ENCODE assay signal across 1 cellular context in the genomic region with DNA sequence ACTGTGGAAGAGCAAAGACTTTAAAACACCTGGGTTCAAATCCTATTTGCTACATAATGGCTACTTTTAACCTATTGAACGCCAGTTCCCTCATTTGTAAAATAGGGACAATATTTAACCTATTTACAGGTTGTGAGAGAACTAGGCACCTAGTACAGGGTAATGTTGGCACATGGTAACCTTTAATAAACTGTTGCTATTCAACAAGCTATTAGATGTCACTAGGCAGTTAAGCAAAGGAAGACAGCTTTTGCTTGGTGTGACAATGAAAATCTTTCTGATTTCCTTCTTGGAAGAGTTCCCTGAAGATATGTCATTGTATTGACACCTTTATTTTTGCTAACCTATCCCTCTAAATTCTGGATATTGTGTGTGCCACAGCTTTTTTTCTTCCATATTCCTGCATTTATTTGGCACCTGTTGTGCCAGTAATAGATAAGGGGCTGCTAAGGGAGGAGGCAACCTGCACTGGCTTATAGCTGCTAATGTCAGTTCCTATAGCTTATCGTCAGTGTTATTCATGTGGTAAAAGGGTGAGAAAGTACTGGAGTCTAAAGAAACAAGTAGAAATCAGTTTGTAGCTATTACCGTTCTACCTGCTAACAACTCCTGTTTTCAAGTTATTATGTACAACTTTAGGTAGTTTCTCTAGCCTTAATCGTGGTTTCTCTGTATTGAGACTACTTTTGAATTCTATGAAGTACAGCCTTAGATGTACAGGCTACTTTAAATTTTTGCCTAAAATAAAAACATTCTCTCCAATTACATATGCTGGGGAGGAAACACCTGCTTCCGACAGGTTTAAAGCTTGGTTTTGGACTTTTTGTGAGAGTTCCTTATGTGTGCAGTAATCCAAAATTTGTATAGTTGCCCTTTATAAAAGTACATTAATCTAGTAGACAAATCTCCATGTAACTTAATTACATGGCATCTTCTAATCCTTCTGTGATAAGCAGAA.
TF ChIP-seq lines count a peak whose summit lies in the region.

No MANE protein-coding gene starts in this region.

TF ChIP-seq in GM23338, 12 proteins besides CTCF, POLR2A, EP300 and RAD21 (continued from another document):
- TF ChIP-seq, protein P1, sequence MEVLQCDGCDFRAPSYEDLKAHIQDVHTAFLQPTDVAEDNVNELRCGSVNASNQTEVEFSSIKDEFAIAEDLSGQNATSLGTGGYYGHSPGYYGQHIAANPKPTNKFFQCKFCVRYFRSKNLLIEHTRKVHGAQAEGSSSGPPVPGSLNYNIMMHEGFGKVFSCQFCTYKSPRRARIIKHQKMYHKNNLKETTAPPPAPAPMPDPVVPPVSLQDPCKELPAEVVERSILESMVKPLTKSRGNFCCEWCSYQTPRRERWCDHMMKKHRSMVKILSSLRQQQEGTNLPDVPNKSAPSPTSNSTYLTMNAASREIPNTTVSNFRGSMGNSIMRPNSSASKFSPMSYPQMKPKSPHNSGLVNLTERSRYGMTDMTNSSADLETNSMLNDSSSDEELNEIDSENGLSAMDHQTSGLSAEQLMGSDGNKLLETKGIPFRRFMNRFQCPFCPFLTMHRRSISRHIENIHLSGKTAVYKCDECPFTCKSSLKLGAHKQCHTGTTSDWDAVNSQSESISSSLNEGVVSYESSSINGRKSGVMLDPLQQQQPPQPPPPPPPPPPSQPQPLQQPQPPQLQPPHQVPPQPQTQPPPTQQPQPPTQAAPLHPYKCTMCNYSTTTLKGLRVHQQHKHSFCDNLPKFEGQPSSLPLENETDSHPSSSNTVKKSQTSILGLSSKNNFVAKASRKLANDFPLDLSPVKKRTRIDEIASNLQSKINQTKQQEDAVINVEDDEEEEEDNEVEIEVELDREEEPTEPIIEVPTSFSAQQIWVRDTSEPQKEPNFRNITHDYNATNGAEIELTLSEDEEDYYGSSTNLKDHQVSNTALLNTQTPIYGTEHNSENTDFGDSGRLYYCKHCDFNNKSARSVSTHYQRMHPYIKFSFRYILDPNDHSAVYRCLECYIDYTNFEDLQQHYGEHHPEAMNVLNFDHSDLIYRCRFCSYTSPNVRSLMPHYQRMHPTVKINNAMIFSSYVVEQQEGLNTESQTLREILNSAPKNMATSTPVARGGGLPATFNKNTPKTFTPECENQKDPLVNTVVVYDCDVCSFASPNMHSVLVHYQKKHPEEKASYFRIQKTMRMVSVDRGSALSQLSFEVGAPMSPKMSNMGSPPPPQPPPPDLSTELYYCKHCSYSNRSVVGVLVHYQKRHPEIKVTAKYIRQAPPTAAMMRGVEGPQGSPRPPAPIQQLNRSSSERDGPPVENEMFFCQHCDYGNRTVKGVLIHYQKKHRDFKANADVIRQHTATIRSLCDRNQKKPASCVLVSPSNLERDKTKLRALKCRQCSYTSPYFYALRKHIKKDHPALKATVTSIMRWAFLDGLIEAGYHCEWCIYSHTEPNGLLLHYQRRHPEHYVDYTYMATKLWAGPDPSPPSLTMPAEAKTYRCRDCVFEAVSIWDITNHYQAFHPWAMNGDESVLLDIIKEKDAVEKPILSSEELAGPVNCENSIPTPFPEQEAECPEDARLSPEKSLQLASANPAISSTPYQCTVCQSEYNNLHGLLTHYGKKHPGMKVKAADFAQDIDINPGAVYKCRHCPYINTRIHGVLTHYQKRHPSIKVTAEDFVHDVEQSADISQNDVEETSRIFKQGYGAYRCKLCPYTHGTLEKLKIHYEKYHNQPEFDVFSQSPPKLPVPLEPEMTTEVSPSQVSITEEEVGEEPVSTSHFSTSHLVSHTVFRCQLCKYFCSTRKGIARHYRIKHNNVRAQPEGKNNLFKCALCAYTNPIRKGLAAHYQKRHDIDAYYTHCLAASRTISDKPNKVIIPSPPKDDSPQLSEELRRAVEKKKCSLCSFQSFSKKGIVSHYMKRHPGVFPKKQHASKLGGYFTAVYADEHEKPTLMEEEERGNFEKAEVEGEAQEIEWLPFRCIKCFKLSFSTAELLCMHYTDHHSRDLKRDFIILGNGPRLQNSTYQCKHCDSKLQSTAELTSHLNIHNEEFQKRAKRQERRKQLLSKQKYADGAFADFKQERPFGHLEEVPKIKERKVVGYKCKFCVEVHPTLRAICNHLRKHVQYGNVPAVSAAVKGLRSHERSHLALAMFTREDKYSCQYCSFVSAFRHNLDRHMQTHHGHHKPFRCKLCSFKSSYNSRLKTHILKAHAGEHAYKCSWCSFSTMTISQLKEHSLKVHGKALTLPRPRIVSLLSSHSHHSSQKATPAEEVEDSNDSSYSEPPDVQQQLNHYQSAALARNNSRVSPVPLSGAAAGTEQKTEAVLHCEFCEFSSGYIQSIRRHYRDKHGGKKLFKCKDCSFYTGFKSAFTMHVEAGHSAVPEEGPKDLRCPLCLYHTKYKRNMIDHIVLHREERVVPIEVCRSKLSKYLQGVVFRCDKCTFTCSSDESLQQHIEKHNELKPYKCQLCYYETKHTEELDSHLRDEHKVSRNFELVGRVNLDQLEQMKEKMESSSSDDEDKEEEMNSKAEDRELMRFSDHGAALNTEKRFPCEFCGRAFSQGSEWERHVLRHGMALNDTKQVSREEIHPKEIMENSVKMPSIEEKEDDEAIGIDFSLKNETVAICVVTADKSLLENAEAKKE (CRISPR knock-in tag; IDR thresholded peaks at IDR 0.05), result no peak
- TF ChIP-seq EZH2 (IDR thresholded peaks at IDR 0.05; ENCODE audit: low read depth, unreplicated experiment), result no peak
- TF ChIP-seq CREB1 (CRISPR knock-in tag; IDR thresholded peaks at IDR 0.05; ENCODE audit: low read depth), result no peak
- no peak for TF ChIP-seq ZNF331 (CRISPR knock-in tag; IDR thresholded peaks at IDR 0.05; ENCODE audit: low read depth)
- no peak for TF ChIP-seq POLR2AphosphoS5 (IDR thresholded peaks at IDR 0.05; ENCODE audit: low read depth)
- TF ChIP-seq, protein P2, sequence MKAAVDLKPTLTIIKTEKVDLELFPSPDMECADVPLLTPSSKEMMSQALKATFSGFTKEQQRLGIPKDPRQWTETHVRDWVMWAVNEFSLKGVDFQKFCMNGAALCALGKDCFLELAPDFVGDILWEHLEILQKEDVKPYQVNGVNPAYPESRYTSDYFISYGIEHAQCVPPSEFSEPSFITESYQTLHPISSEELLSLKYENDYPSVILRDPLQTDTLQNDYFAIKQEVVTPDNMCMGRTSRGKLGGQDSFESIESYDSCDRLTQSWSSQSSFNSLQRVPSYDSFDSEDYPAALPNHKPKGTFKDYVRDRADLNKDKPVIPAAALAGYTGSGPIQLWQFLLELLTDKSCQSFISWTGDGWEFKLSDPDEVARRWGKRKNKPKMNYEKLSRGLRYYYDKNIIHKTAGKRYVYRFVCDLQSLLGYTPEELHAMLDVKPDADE (IDR thresholded peaks at IDR 0.05), result no peak
